ENCODE assay signal across 2 cellular contexts in the genomic region with DNA sequence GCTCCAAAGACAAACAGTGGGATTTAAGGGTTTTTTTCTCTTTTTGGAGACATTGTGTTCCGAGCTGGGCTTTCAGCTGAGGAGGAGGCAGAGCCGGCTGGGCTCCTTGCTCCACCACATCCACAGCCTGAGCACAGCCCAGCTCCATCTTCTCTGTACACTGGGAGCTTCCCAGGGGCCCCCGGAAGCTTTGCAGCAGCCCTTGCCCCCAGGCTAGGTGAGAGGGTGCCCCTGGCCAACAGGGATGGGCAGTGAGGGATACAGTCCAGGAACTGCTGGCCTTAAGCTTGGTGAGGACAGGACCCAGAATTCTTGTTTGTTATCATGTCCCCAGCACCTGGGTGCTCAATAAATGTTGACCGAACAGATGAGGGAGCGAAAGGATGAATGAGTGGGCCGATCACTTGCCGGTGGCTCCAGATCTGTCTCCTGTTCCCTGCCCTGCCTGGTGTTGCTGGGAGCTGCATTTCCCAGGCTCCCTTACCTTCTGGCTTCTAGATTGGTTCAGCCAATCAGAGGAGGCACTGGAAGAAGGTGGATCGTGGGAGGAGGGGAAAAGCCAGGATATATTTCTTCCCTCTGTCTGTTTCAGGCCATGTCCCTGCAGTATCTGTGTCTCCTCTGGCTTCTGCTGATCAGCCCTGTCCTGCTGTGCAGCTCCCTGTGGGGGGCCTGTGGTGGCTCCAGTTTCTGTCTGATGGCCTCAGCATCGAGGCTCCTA.
TF ChIP-seq lines count a peak whose summit lies in the region.

No MANE protein-coding gene starts in this region.

TF ChIP-seq in HCT116, 20 proteins besides CTCF, POLR2A, EP300 and RAD21:
- no peak for TF ChIP-seq REST (IDR thresholded peaks at IDR 0.05; ENCODE audit: low read depth)
TF ChIP-seq in HCT116: peak in this region for 0.

TF ChIP-seq in SK-N-SH treated with all-trans-retinoic acid at 6 μM for 48 hours, 23 proteins besides CTCF, POLR2A, EP300 and RAD21 (continued from another document):
- TF ChIP-seq ISL1 (CRISPR knock-in tag; IDR thresholded peaks at IDR 0.05) (no peak), RARB (CRISPR knock-in tag; IDR thresholded peaks at IDR 0.05) (no peak), ZNF565 (CRISPR knock-in tag; conservative IDR thresholded peaks at IDR 0.05; ENCODE audit: low read depth) (no peak), ARNTL (CRISPR knock-in tag; IDR thresholded peaks at IDR 0.05; ENCODE audit: borderline replicate concordance, low read depth) (no peak), OSR1 (CRISPR knock-in tag; IDR thresholded peaks at IDR 0.05) (no peak), CREB5 (CRISPR knock-in tag; IDR thresholded peaks at IDR 0.05; ENCODE audit: low read depth) (no peak), ZFP3 (CRISPR knock-in tag; IDR thresholded peaks at IDR 0.05) (no peak), SNAI2 (CRISPR knock-in tag; IDR thresholded peaks at IDR 0.05) (no peak)
